Comparison of ENCODE assay signal across 10 cellular contexts in the genomic region with DNA sequence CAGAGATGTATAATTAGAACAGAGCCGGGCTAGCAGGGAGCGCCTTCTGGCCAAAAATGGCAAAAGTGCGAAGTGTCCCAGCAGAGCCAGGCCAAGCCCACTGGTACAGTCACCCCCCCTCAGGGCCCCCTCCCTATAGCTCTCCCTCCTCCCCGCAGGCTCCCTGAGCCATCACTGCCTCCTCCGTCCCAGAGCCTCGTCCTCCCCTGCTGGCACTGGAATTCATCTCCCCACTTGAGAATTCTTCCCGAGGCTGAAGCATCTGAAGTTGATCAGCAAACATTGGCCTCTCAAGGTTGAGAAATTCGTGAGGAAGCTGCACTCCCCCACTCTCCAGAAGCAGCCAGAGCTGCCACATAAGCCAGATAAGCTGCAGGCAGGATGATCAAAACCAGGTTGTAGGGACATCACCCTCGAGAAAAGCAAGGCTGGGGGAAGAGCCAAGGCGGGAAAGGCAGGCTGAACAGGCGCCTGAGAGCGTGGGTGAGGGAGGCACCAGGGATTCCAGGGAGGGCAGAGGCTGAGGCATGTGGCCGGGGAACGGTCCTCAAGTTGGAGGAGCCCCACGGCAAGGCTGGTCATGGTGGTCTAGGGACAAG. TPM values are rescaled to one million over a fixed set of nuclear protein-coding genes. Genes with fewer than 3 reads are reported as not detected.
DNase-seq lines count a peak whose midpoint lies in the region; ATAC-seq, FAIRE-seq and TF ChIP-seq lines count a peak whose summit lies in the region.
"Had no signal": no experiment of that assay in that cellular context is flagged by ENCODE, and none has a peak within 500 bp of the region (broad histone marks: within the 10 kb centered on the region; RNA-seq: fewer than 3 reads in every experiment).

No MANE protein-coding gene starts in this region.

- H3K27ac Mint-ChIP-seq in astrocyte (ENCODE audit: unreplicated experiment), result no peak overlapping the region
- H3K27ac Mint-ChIP-seq in CD8-positive, alpha-beta memory T cell, result peak overlapping the region in 3 of 8 donors; percentile 17 to 72 (median 52)
- H3K27ac Mint-ChIP-seq in progenitor cell of endocrine pancreas, result no peak overlapping the region

- no peak for FAIRE-seq in astrocyte (lab: Jason Lieb, UNC)
- FAIRE-seq: colon had no signal

- no peak for TF ChIP-seq CTCF in astrocyte (IDR thresholded peaks at IDR 0.05; ENCODE audit: insufficient read depth, low read depth, low read length)
- TF ChIP-seq CTCF in progenitor cell of endocrine pancreas (IDR thresholded peaks at IDR 0.05; ENCODE audit: unreplicated experiment), result no peak

- DNase-seq in GM03348 (ENCODE audit: low spot score), result peak; percentile 94
- peak; percentile 55 for DNase-seq in astrocyte (ENCODE audit: low read depth)
- peak; percentile 82 for DNase-seq in iPS-NIHi11 (ENCODE audit: low spot score)
- DNase-seq in CD8-positive, alpha-beta memory T cell, result no peak
- no peak for DNase-seq in progenitor cell of endocrine pancreas (ENCODE audit: low spot score, unreplicated experiment)
- DNase-seq in effector CD4-positive, alpha-beta T cell, result no peak
- DNase-seq: activated CD4-positive, alpha-beta T cell treated with anti-CD3 and anti-CD28 coated beads, Interleukin-2, amount 50 U/mL, for 1 hour had no signal

- H3K27ac ChIP-seq in astrocyte (ENCODE audit: low read depth, low read length) (no peak overlapping the region), skin epidermis (peak overlapping the region in 15 of 21 experiments; percentile 16 to 72 (median 49))
- no peak overlapping the region for H3K27ac ChIP-seq in CD8-positive, alpha-beta memory T cell (ENCODE audit: low read depth, low read length)

- no peaks in the 10 kb centered on the region for H3K9me3 ChIP-seq in astrocyte (ENCODE audit: insufficient read depth, low read depth, low read length)
- H3K9me3 ChIP-seq in CD8-positive, alpha-beta memory T cell (ENCODE audit: low read length), result no peaks in the 10 kb centered on the region

- H3K79me2 ChIP-seq in astrocyte (ENCODE audit: insufficient read depth, low read length), result no peaks in the 10 kb centered on the region

- H3K4me2 ChIP-seq in astrocyte (ENCODE audit: low read length), result peak overlapping the region; percentile 22

- POLR2A ChIA-PET in CD8-positive, alpha-beta memory T cell (lab: Charles Lee), result interaction anchor here (0.6 to 2.5 kb wide), 2 partner anchors 28 to 450 kb away, joined by 7 to 16 read pairs; no protein-coding TSS in a partner anchor

- no peak for ATAC-seq in HG03039 (IDR thresholded peaks at IDR 0.05; ENCODE audit: unreplicated experiment)

- H3K27me3 Mint-ChIP-seq in astrocyte (ENCODE audit: low read depth, unreplicated experiment), result no peaks in the 10 kb centered on the region
- H3K27me3 Mint-ChIP-seq in CD8-positive, alpha-beta memory T cell, result no peaks in the 10 kb centered on the region
- no peaks in the 10 kb centered on the region for H3K27me3 Mint-ChIP-seq in progenitor cell of endocrine pancreas

- H4K20me1 ChIP-seq in astrocyte (ENCODE audit: insufficient read depth, low read length), result peaks cover 36% of the 10 kb centered on the region

- H3K9me3 Mint-ChIP-seq in astrocyte (ENCODE audit: unreplicated experiment) (no peaks in the 10 kb centered on the region), progenitor cell of endocrine pancreas (ENCODE audit: low read depth) (no peaks in the 10 kb centered on the region)
- no peaks in the 10 kb centered on the region for H3K9me3 Mint-ChIP-seq in CD8-positive, alpha-beta memory T cell

- H3K36me3 ChIP-seq in astrocyte (ENCODE audit: insufficient read depth, low read length), result peaks cover 17% of the 10 kb centered on the region
- H3K36me3 ChIP-seq in CD8-positive, alpha-beta memory T cell (ENCODE audit: insufficient read depth, low read length), result peaks cover 59% of the 10 kb centered on the region

- H3K4me3 Mint-ChIP-seq in astrocyte (ENCODE audit: unreplicated experiment) (no peak overlapping the region), progenitor cell of endocrine pancreas (ENCODE audit: low read depth) (no peak overlapping the region)
- H3K4me3 Mint-ChIP-seq in CD8-positive, alpha-beta memory T cell, result no peak overlapping the region

- H3K4me3 ChIP-seq in astrocyte (ENCODE audit: insufficient read depth, low read depth, low read length) (no peak overlapping the region), skin epidermis (no peak overlapping the region)
- H3K4me3 ChIP-seq in CD8-positive, alpha-beta memory T cell (ENCODE audit: low read length), result no peak overlapping the region

- no peak overlapping the region for H3K9ac ChIP-seq in astrocyte (ENCODE audit: low read length)

- no peaks in the 10 kb centered on the region for H3K27me3 ChIP-seq in astrocyte (ENCODE audit: insufficient read depth, low read length)
- no peaks in the 10 kb centered on the region for H3K27me3 ChIP-seq in CD8-positive, alpha-beta memory T cell (ENCODE audit: insufficient read depth, low read length, poor library complexity, severe bottlenecking)

- CTCF ChIA-PET in CD8-positive, alpha-beta memory T cell (lab: Charles Lee), result interaction anchor here (1.9 to 13.5 kb wide), 8 partner anchors 8 to 106 kb away, joined by 5 to 289 read pairs (median 14); no protein-coding TSS in a partner anchor

- peaks cover 36% of the 10 kb centered on the region for H3K36me3 Mint-ChIP-seq in astrocyte (ENCODE audit: low read depth, unreplicated experiment)
- peaks cover 5 to 86% (median 25%) of the 10 kb centered on the region in 3 donors for H3K36me3 Mint-ChIP-seq in CD8-positive, alpha-beta memory T cell
- peaks cover 19% of the 10 kb centered on the region for H3K36me3 Mint-ChIP-seq in progenitor cell of endocrine pancreas (ENCODE audit: insufficient read depth)

- no peak overlapping the region for H2AFZ ChIP-seq in astrocyte (ENCODE audit: low read depth, low read length)

- H3K4me1 Mint-ChIP-seq in astrocyte (ENCODE audit: low read depth, unreplicated experiment), result peaks cover 4% of the 10 kb centered on the region
- H3K4me1 Mint-ChIP-seq in CD8-positive, alpha-beta memory T cell, result peaks cover 23 to 34% (median 26%) of the 10 kb centered on the region in 3 donors
- peaks cover 2% of the 10 kb centered on the region for H3K4me1 Mint-ChIP-seq in progenitor cell of endocrine pancreas (ENCODE audit: low read depth)

- H3K4me1 ChIP-seq in astrocyte (ENCODE audit: insufficient read depth, low read length), result peaks cover 10% of the 10 kb centered on the region
- H3K4me1 ChIP-seq in CD8-positive, alpha-beta memory T cell (ENCODE audit: insufficient read depth, low read length), result peaks cover 16% of the 10 kb centered on the region

RNA-seq across cellular contexts. Expression of a gene that starts 23.4 kb away (rescaled TPM):
- total RNA-seq in astrocyte (16.6 and 19.8 TPM in 2 replicates), progenitor cell of endocrine pancreas (20.8 and 24.5 TPM in 2 replicates)
- 10 to 100 TPM; 17.3 to 17.5 TPM for total RNA-seq in CD8-positive, alpha-beta memory T cell
- polyA plus RNA-seq in CD8-positive, alpha-beta memory T cell, result 8.1 TPM

RNA-seq across cellular contexts. Expression of a gene that starts 39.6 kb away (rescaled TPM):
- 16.2 and 21.5 TPM in 2 replicates for total RNA-seq in astrocyte
- total RNA-seq in CD8-positive, alpha-beta memory T cell, result 10 to 100 TPM; 39.8 to 43.9 TPM
- polyA plus RNA-seq in CD8-positive, alpha-beta memory T cell, result 25.3 TPM
- 36.3 and 40.0 TPM in 2 replicates for total RNA-seq in progenitor cell of endocrine pancreas

RNA-seq across cellular contexts. Expression of a gene that starts 60.0 kb away (rescaled TPM):
- total RNA-seq in astrocyte (81.2 and 90.2 TPM in 2 replicates), progenitor cell of endocrine pancreas (0.38 and 0.93 TPM in 2 replicates)
- 1 to 10 TPM; 1.2 to 1.6 TPM for total RNA-seq in CD8-positive, alpha-beta memory T cell
- polyA plus RNA-seq in CD8-positive, alpha-beta memory T cell, result not detected

Comparison
In these comparisons a context has a peak if more than half of its experiments do, and no peak if none do; other contexts are left out.
1. DNase-seq: peak in GM03348 (single experiment), astrocyte (single experiment) and iPS-NIHi11 (single experiment); none in CD8-positive, alpha-beta memory T cell (0 of 5), progenitor cell of endocrine pancreas (single experiment) and effector CD4-positive, alpha-beta T cell (single experiment).
2. H3K27ac ChIP-seq: peak in skin epidermis (15 of 21); none in astrocyte (single experiment) and CD8-positive, alpha-beta memory T cell (single experiment).
3. RNA of a gene that starts 60.0 kb away (total RNA-seq): 81.2 to 90.2 TPM in astrocyte; 1.2 to 1.6 TPM in CD8-positive, alpha-beta memory T cell and 0.38 to 0.93 TPM in progenitor cell of endocrine pancreas; every median in the first group is over 10 times any median in the second.